Comparison of ENCODE assay signal across 8 cellular contexts in genomic region chr14:100374891-100375272, GRCh38. TPM values are rescaled to one million over a fixed set of nuclear protein-coding genes. Genes with fewer than 3 reads are reported as not detected.
DNase-seq lines count a peak whose midpoint lies in the region; ATAC-seq lines count a peak whose summit lies in the region.

No MANE protein-coding gene starts in this region.

- peak overlapping the region; percentile 99 for H3K9ac ChIP-seq in adipocyte (ENCODE audit: low read length)

- WGBS in thymus = 90% methylated on average over 8 of the region's 8 CpGs

- H3K36me3 Mint-ChIP-seq in activated T-cell treated with anti-CD3 and anti-CD28 coated beads, Interleukin-2, amount 50 U/mL, for 24 hours (ENCODE audit: low read depth) = peaks cover 65% of the 10 kb centered on the region

- H3K27ac ChIP-seq in layer of hippocampus (ENCODE audit: low read depth, low read length) = peak overlapping the region; percentile 80
- H3K27ac ChIP-seq in thymus (ENCODE audit: low read depth) = peak overlapping the region; percentile 72

- no peaks in the 10 kb centered on the region for H3K27me3 Mint-ChIP-seq in activated T-cell treated with anti-CD3 and anti-CD28 coated beads, Interleukin-2, amount 50 U/mL, for 24 hours

- H3K4me1 ChIP-seq in adipocyte (ENCODE audit: control insufficient read depth, insufficient read depth, low read length) = peaks cover 34% of the 10 kb centered on the region
- peaks cover 9% of the 10 kb centered on the region for H3K4me1 ChIP-seq in thymus (ENCODE audit: control insufficient read depth, insufficient read depth, low read length)

- H3K4me3 Mint-ChIP-seq in activated T-cell treated with anti-CD3 and anti-CD28 coated beads, Interleukin-2, amount 50 U/mL, for 24 hours = peak overlapping the region; percentile 99

- no peak for DNase-seq in activated T-cell treated with anti-CD3 and anti-CD28 coated beads, Interleukin-2, amount 50 U/mL, for 24 hours
- DNase-seq in activated T-cell treated with anti-CD3 and anti-CD28 coated beads for 4 hours (no peak), adipocyte (ENCODE audit: low read depth) (no peak), HPDE6-E6E7 (ENCODE audit: extremely low spot score) (no peak), NCI-H2081 treated with DMSO at 0.1 percent for 48 hours (lab: John Stamatoyannopoulos, UW) (no peak)

- H3K27ac Mint-ChIP-seq in activated T-cell treated with anti-CD3 and anti-CD28 coated beads, Interleukin-2, amount 50 U/mL, for 24 hours = peak overlapping the region; percentile 100

- peaks cover 66% of the 10 kb centered on the region for H3K4me1 Mint-ChIP-seq in activated T-cell treated with anti-CD3 and anti-CD28 coated beads, Interleukin-2, amount 50 U/mL, for 24 hours (ENCODE audit: low read depth)

- H3K36me3 ChIP-seq in adipocyte (ENCODE audit: control insufficient read depth, insufficient read depth, low read length, severe bottlenecking) (peaks cover 12% of the 10 kb centered on the region), thymus (ENCODE audit: control insufficient read depth, insufficient read depth) (no peaks in the 10 kb centered on the region)

- ATAC-seq in GM21619 (IDR thresholded peaks at IDR 0.05; ENCODE audit: unreplicated experiment) = no peak

- H3K27me3 ChIP-seq in adipocyte (replicated peaks; ENCODE audit: control insufficient read depth, insufficient read depth, low read length) = no peaks in the 10 kb centered on the region
- H3K27me3 ChIP-seq in layer of hippocampus (ENCODE audit: control insufficient read depth, insufficient read depth, low read length) = no peaks in the 10 kb centered on the region
- no peaks in the 10 kb centered on the region for H3K27me3 ChIP-seq in thymus (ENCODE audit: control insufficient read depth, insufficient read depth)

- no peaks in the 10 kb centered on the region for H3K9me3 Mint-ChIP-seq in activated T-cell treated with anti-CD3 and anti-CD28 coated beads, Interleukin-2, amount 50 U/mL, for 24 hours

- H3K4me3 ChIP-seq in adipocyte (ENCODE audit: low read length) (peak overlapping the region; percentile 96), thymus (ENCODE audit: low read length) (no peak overlapping the region)

- H3K9me3 ChIP-seq in adipocyte (ENCODE audit: control insufficient read depth, low read length) (no peaks in the 10 kb centered on the region), thymus (ENCODE audit: control insufficient read depth) (no peaks in the 10 kb centered on the region)

RNA-seq across cellular contexts. Expression of gene WDR25, which starts 1.4 kb away (rescaled TPM):
- 7.2 TPM for polyA plus RNA-seq in thymus

RNA-seq across cellular contexts. Expression of gene SLC25A47, which starts 51.7 kb away (rescaled TPM):
- polyA plus RNA-seq in thymus = 0.09 TPM
